Comparison of ENCODE assay signal across 21 cellular contexts in genomic region chrX:125172531-125172930, GRCh38.
DNase-seq lines count a peak whose midpoint lies in the region; ATAC-seq, FAIRE-seq and TF ChIP-seq lines count a peak whose summit lies in the region.
"Had no signal": no experiment of that assay in that cellular context is flagged by ENCODE, and none has a peak within 500 bp of the region (broad histone marks: within the 10 kb centered on the region; RNA-seq: fewer than 3 reads in every experiment).

No MANE protein-coding gene starts in this region.

- H2AFZ ChIP-seq in HepG2 (ENCODE audit: low read length), result no peak overlapping the region

- H3K27me3 ChIP-seq in HepG2 (ENCODE audit: control insufficient read depth in 1 of 2, insufficient read depth in 2 of 2, low read length in 2 of 2) (no peaks in the 10 kb centered on the region), right lobe of liver (no peaks in the 10 kb centered on the region), pancreas (peaks cover 0 to 3% (median 0%) of the 10 kb centered on the region in 4 donors)

- in situ Hi-C loops in HepG2 (cut with HindIII; ENCODE audit: extremely low pct_ligation_motif_present, low pct_unique_long_range_greater_than_20kb), result no loop called here

- no peak overlapping the region for H3K4me2 ChIP-seq in HepG2 (ENCODE audit: low read depth, low read length)
- H3K4me2 ChIP-seq: A549; BLaER1 treated with 17β-estradiol and CSF1 and Interleukin-3, amounts not matched to agents 10 nM and 100 nM had no signal

- TF ChIP-seq CTCF in HepG2 (CRISPR knock-in tag; IDR thresholded peaks at IDR 0.05), result no peak
- no peak for TF ChIP-seq CTCF in right lobe of liver (IDR thresholded peaks at IDR 0.05)
- no peak for TF ChIP-seq CTCF in pancreas (IDR thresholded peaks at IDR 0.05)

- TF ChIP-seq POLR2A in HepG2 (IDR thresholded peaks at IDR 0.05; ENCODE audit: insufficient read depth in 1 of 2, low read depth in 2 of 2, low read length in 2 of 2) (no peak), right lobe of liver (IDR thresholded peaks at IDR 0.05) (no peak)

- H3K4me1 Mint-ChIP-seq in T-helper 17 cell, result no peaks in the 10 kb centered on the region
- H3K4me1 Mint-ChIP-seq: B cell had no signal

- H3K4me3 ChIP-seq in HepG2 (replicated peaks in 1 of 3; ENCODE audit: insufficient read depth in 1 of 3, low read depth in 2 of 3, low read length in 3 of 3) (no peak overlapping the region), right lobe of liver (no peak overlapping the region), pancreas (no peak overlapping the region)
- H3K4me3 ChIP-seq: A549; BLaER1 treated with 17β-estradiol and CSF1 and Interleukin-3, amounts not matched to agents 10 nM and 100 nM had no signal

- H3K36me3 Mint-ChIP-seq in T-helper 17 cell (ENCODE audit: low read depth), result no peaks in the 10 kb centered on the region
- H3K36me3 Mint-ChIP-seq: CD8-positive, alpha-beta T cell had no signal

- H3K9ac ChIP-seq in HepG2 (ENCODE audit: insufficient read depth, low read depth, low read length), result no peak overlapping the region
- H3K9ac ChIP-seq: BLaER1 treated with 17β-estradiol and CSF1 and Interleukin-3, amounts not matched to agents 10 nM and 100 nM had no signal

- 1% methylated on average over 5 of the region's 5 CpGs for WGBS in HepG2 (ENCODE audit: low lambda C conversion rate)
- WGBS in right lobe of liver (ENCODE audit: insufficient coverage, low coverage, low lambda C conversion rate, missing lambda C conversion rate), result 62% methylated on average over 5 of the region's 5 CpGs
- WGBS in pancreas, 2 donors, result 56 to 69% methylated on average over 5 of the region's 5 CpGs

- no peak for DNase-seq in HepG2 (ENCODE audit: low spot score)
- no peak for DNase-seq in right lobe of liver
- DNase-seq in pancreas, result no peak
- DNase-seq in stimulated activated CD4-positive, alpha-beta T cell treated with anti-CD3 and anti-CD28 coated beads, Interleukin-4, amount 100 ng/mL, for 1 hour, result no peak
- DNase-seq in T-helper 17 cell, result no peak
- DNase-seq: AML-193; Caco-2; Calu3; CD4-positive, alpha-beta T cell; CD8-positive, alpha-beta T cell; DMS79 treated with DMSO at 0.1 percent for 48 hours; GF-D8 had no signal

- no peaks in the 10 kb centered on the region for H4K20me1 ChIP-seq in HepG2 (ENCODE audit: insufficient read depth, low read length)
- H4K20me1 ChIP-seq: BLaER1 treated with 17β-estradiol and CSF1 and Interleukin-3, amounts not matched to agents 10 nM and 100 nM had no signal

- CTCF ChIA-PET in HepG2 (lab: Yijun Ruan, JAX; ENCODE audit: low intra/inter-chr PET ratio, low total read pairs), result no interaction called here

- intact Hi-C loops in HepG2 (cut with micrococcal nuclease; ENCODE audit: unreplicated experiment) (no loop called here), right lobe of liver (cut with DNase I) (no loop called here), pancreas (cut with DNase I) (no loop called here)

- TF ChIP-seq EP300 in HepG2 (IDR thresholded peaks at IDR 0.05; ENCODE audit: low read depth in 2 of 2, low read length in 2 of 2), result no peak
- TF ChIP-seq EP300 in HepG2 (CRISPR knock-in tag; IDR thresholded peaks at IDR 0.05; ENCODE audit: borderline replicate concordance), result no peak

- no peaks in the 10 kb centered on the region for H3K27me3 Mint-ChIP-seq in T-helper 17 cell
- H3K27me3 Mint-ChIP-seq: B cell; CD4-positive, alpha-beta T cell had no signal

- POLR2A ChIA-PET in HepG2 (lab: Yijun Ruan, JAX), result no interaction called here

- H3K36me3 ChIP-seq in HepG2 (replicated peaks in 1 of 2; ENCODE audit: control insufficient read depth in 1 of 2, insufficient read depth in 2 of 2, low read length in 2 of 2) (no peaks in the 10 kb centered on the region), right lobe of liver (no peaks in the 10 kb centered on the region), pancreas (no peaks in the 10 kb centered on the region)
- H3K36me3 ChIP-seq: BLaER1 treated with 17β-estradiol and CSF1 and Interleukin-3, amounts not matched to agents 10 nM and 100 nM had no signal

- H3K4me3 Mint-ChIP-seq in T-helper 17 cell, result no peak overlapping the region
- H3K4me3 Mint-ChIP-seq: B cell; CD4-positive, alpha-beta T cell; CD8-positive, alpha-beta T cell had no signal

- no peaks in the 10 kb centered on the region for H3K79me2 ChIP-seq in HepG2 (ENCODE audit: insufficient read depth, low read length)

- no peak overlapping the region for H3K27ac Mint-ChIP-seq in T-helper 17 cell
- H3K27ac Mint-ChIP-seq: B cell; CD4-positive, alpha-beta T cell; CD8-positive, alpha-beta T cell had no signal

- H3K27ac ChIP-seq in HepG2 (ENCODE audit: extremely low read length, insufficient read depth, low read length) (no peak overlapping the region), right lobe of liver (no peak overlapping the region), pancreas (no peak overlapping the region)
- H3K27ac ChIP-seq: 22Rv1; A549; BLaER1 treated with 17β-estradiol and CSF1 and Interleukin-3, amounts not matched to agents 10 nM and 100 nM; C4-2B had no signal

- no peak for ATAC-seq in HepG2
- no peak for ATAC-seq in right lobe of liver
- no peak for ATAC-seq in pancreas
- no peak for ATAC-seq in T-helper 17 cell
- ATAC-seq: A549; CD8-positive, alpha-beta T cell had no signal

- H3K9me3 ChIP-seq in HepG2 (ENCODE audit: low read length) (no peaks in the 10 kb centered on the region), right lobe of liver (no peaks in the 10 kb centered on the region), pancreas (no peaks in the 10 kb centered on the region), T-helper 17 cell (ENCODE audit: control insufficient read depth, low read length, poor library complexity, severe bottlenecking) (no peaks in the 10 kb centered on the region)
- H3K9me3 ChIP-seq: A549; BLaER1 treated with 17β-estradiol and CSF1 and Interleukin-3, amounts not matched to agents 10 nM and 100 nM; Caco-2 had no signal

- BruUV-seq in HepG2 (replicated peaks; lab: Mats Ljungman, UMichigan), result no TSS peak

- FAIRE-seq in HepG2 (lab: Jason Lieb, UNC) (no peak), pancreas (lab: Jason Lieb, UNC) (peak; percentile 34)
- FAIRE-seq: A549, D721Med, G401.6, GM12891, GM19239 had no signal

- H3K4me1 ChIP-seq in HepG2 (ENCODE audit: insufficient read depth, low read length), result no peaks in the 10 kb centered on the region
- no peaks in the 10 kb centered on the region for H3K4me1 ChIP-seq in right lobe of liver
- no peaks in the 10 kb centered on the region for H3K4me1 ChIP-seq in pancreas
- H3K4me1 ChIP-seq: A549, Caco-2 had no signal

- TF ChIP-seq RAD21 in HepG2 (CRISPR knock-in tag; IDR thresholded peaks at IDR 0.05), result no peak

TF ChIP-seq in HepG2, 621 proteins besides CTCF, POLR2A, EP300 and RAD21:
- TF ChIP-seq ATF7 (IDR thresholded peaks at IDR 0.05) (peak; percentile 74), ATF7 (CRISPR knock-in tag; IDR thresholded peaks at IDR 0.05) (no peak), CREB1 (IDR thresholded peaks at IDR 0.05) (0 out of 2 replicates have a peak, but pooled peaks have one; percentile 16), CREB1 (CRISPR knock-in tag; IDR thresholded peaks at IDR 0.05) (no peak), MTA1 (CRISPR knock-in tag; IDR thresholded peaks at IDR 0.05; ENCODE audit: borderline replicate concordance) (no peak)
